In the genomic region with DNA sequence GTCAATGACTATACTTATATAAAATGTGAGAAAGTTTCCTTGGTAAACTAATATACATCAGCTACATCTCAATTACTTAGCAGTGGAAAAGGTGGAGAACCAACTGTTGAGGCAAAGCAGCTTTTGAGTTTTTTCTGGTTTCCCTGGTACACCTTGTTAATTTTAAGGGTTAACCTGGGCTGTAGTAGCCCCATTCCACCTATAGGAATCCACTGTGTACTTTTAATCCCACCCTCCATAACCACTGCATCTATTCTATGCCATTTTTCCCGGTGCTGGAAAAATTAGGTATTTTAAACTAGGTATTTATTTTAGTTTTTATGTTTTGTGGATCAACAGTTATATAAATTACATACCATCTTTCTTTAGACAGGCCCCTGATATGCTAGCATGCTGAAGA, we compare ENCODE assay signal across 23 cellular contexts. TPM values are rescaled to one million over a fixed set of nuclear protein-coding genes. Genes with fewer than 3 reads are reported as not detected.
DNase-seq lines count a peak whose midpoint lies in the region; ATAC-seq, FAIRE-seq and TF ChIP-seq lines count a peak whose summit lies in the region.
"Had no signal": no experiment of that assay in that cellular context is flagged by ENCODE, and none has a peak within 500 bp of the region (broad histone marks: within the 10 kb centered on the region; RNA-seq: fewer than 3 reads in every experiment).

No MANE protein-coding gene starts in this region.

- in situ Hi-C loops in HepG2 (cut with HindIII; ENCODE audit: extremely low pct_ligation_motif_present, low pct_unique_long_range_greater_than_20kb): no loop called here

- TF ChIP-seq CTCF in HepG2 (CRISPR knock-in tag; IDR thresholded peaks at IDR 0.05) (no peak), right lobe of liver (IDR thresholded peaks at IDR 0.05) (no peak), HCT116 (IDR thresholded peaks at IDR 0.05 in 2 of 3, conservative IDR thresholded peaks at IDR 0.05 in 1 of 3; ENCODE audit: borderline replicate concordance in 1 of 3, insufficient read depth in 1 of 3, low read depth in 2 of 3, low read length in 2 of 3) (0 out of 6 replicates have a peak, but pooled peaks of 1 of the 3 experiments have one; percentile 11), WTC11 (IDR thresholded peaks at IDR 0.05) (no peak), body of pancreas (IDR thresholded peaks at IDR 0.05) (no peak)

- H3K36me3 ChIP-seq in HepG2 (replicated peaks in 1 of 2; ENCODE audit: control insufficient read depth in 1 of 2, insufficient read depth in 2 of 2, low read length in 2 of 2) (peaks cover 13 to 78% of the 10 kb centered on the region in 2 experiments), right lobe of liver (peaks cover 0 to 65% (median 14%) of the 10 kb centered on the region in 4 donors), HCT116 (ENCODE audit: control insufficient read depth in 1 of 2, insufficient read depth in 2 of 2, low read length in 2 of 2) (peaks cover 15 to 35% of the 10 kb centered on the region in 2 experiments), body of pancreas (replicated peaks in 1 of 2; ENCODE audit: insufficient read depth in 1 of 2, low read depth in 2 of 2) (peaks cover 0 to 14% of the 10 kb centered on the region in 2 donors)

- CTCF ChIA-PET in HepG2 (lab: Yijun Ruan, JAX; ENCODE audit: low intra/inter-chr PET ratio, low total read pairs) (no interaction called here), HCT116 (lab: Charles Lee) (interaction anchor here (1.0 to 2.0 kb wide), 3 partner anchors 8 to 545 kb away, joined by 3 to 5 read pairs (median 4); no protein-coding TSS in a partner anchor), WTC11 (lab: Charles Lee) (interaction anchor here (0.6 to 1.1 kb wide), 2 partner anchors 9 to 456 kb away, joined by 3 read pairs; no protein-coding TSS in a partner anchor)

- no peak for TF ChIP-seq RAD21 in HepG2 (CRISPR knock-in tag; IDR thresholded peaks at IDR 0.05)
- no peak for TF ChIP-seq RAD21 in HCT116 (IDR thresholded peaks at IDR 0.05; ENCODE audit: low read depth)

- H3K4me2 ChIP-seq in HepG2 (ENCODE audit: low read depth, low read length) (no peak overlapping the region), HCT116 (ENCODE audit: low read length) (no peak overlapping the region)
- H3K4me2 ChIP-seq: SK-N-SH had no signal

- H3K36me3 Mint-ChIP-seq in WTC11: peaks cover 84% of the 10 kb centered on the region

- 96% methylated on average over 1 of the region's 1 CpG for WGBS in HepG2 (ENCODE audit: low lambda C conversion rate)
- 93% methylated on average over 1 of the region's 1 CpG for WGBS in right lobe of liver (ENCODE audit: insufficient coverage, low coverage, low lambda C conversion rate, missing lambda C conversion rate)
- WGBS in body of pancreas, 2 donors: 77 to 79% methylated on average over 1 of the region's 1 CpG

- H3K27me3 Mint-ChIP-seq in WTC11 (ENCODE audit: low read depth): no peaks in the 10 kb centered on the region

- H3K27ac Mint-ChIP-seq in WTC11: no peak overlapping the region

- no peaks in the 10 kb centered on the region for H3K79me2 ChIP-seq in HepG2 (ENCODE audit: insufficient read depth, low read length)
- no peaks in the 10 kb centered on the region for H3K79me2 ChIP-seq in HCT116 (ENCODE audit: insufficient read depth, low read length)

- H3K4me3 ChIP-seq in HepG2 (replicated peaks in 1 of 3; ENCODE audit: insufficient read depth in 1 of 3, low read depth in 2 of 3, low read length in 3 of 3): no peak overlapping the region
- H3K4me3 ChIP-seq in right lobe of liver: no peak overlapping the region
- no peak overlapping the region for H3K4me3 ChIP-seq in HCT116 (replicated peaks in 1 of 2; ENCODE audit: low read depth in 1 of 2, low read length in 2 of 2)
- no peak overlapping the region for H3K4me3 ChIP-seq in body of pancreas
- H3K4me3 ChIP-seq: MG63, Peyer's patch had no signal

- no peaks in the 10 kb centered on the region for H3K9me3 Mint-ChIP-seq in WTC11

- ATAC-seq in HepG2: peak; percentile 41; the same call in 1 of the 3 replicates
- ATAC-seq in right lobe of liver: no peak
- ATAC-seq in HCT116: no peak
- peak; percentile 51 for ATAC-seq in WTC11
- no peak for ATAC-seq in body of pancreas
- ATAC-seq in HG03139 (IDR thresholded peaks at IDR 0.05; ENCODE audit: unreplicated experiment): no peak

- H3K4me1 ChIP-seq in HepG2 (ENCODE audit: insufficient read depth, low read length): no peaks in the 10 kb centered on the region
- peaks cover 0 to 8% (median 4%) of the 10 kb centered on the region in 4 donors for H3K4me1 ChIP-seq in right lobe of liver
- H3K4me1 ChIP-seq in HCT116 (ENCODE audit: control insufficient read depth in 1 of 2, insufficient read depth in 2 of 2, low read length in 2 of 2): no peaks in the 10 kb centered on the region
- no peaks in the 10 kb centered on the region for H3K4me1 ChIP-seq in body of pancreas
- H3K4me1 ChIP-seq: Peyer's patch had no signal

- BruUV-seq in HepG2 (replicated peaks; lab: Mats Ljungman, UMichigan) (no TSS peak), HCT116 (replicated peaks; lab: Mats Ljungman, UMichigan) (TSS peak; percentile 12)

- no peak for TF ChIP-seq EP300 in HepG2 (IDR thresholded peaks at IDR 0.05; ENCODE audit: low read depth in 2 of 2, low read length in 2 of 2)
- TF ChIP-seq EP300 in HepG2 (CRISPR knock-in tag; IDR thresholded peaks at IDR 0.05; ENCODE audit: borderline replicate concordance): no peak

- H2AFZ ChIP-seq in HepG2 (ENCODE audit: low read length): no peak overlapping the region
- H2AFZ ChIP-seq in HCT116 (ENCODE audit: low read depth, low read length, poor library complexity, severe bottlenecking): no peak overlapping the region

- intact Hi-C loops in HepG2 (cut with micrococcal nuclease; ENCODE audit: unreplicated experiment): no loop called here
- intact Hi-C loops in right lobe of liver (cut with DNase I): no loop called here
- intact Hi-C loops in HCT116 (cut with micrococcal nuclease): no loop called here
- intact Hi-C loops in body of pancreas (cut with DNase I): no loop called here

- no peaks in the 10 kb centered on the region for H3K4me1 Mint-ChIP-seq in WTC11

- H3K9me2 ChIP-seq in HCT116 (ENCODE audit: insufficient read depth): no peaks in the 10 kb centered on the region
- H3K9me2 ChIP-seq: SK-N-SH had no signal

- no peak overlapping the region for H3K27ac ChIP-seq in HepG2 (ENCODE audit: extremely low read length, insufficient read depth, low read length)
- H3K27ac ChIP-seq in right lobe of liver: no peak overlapping the region
- H3K27ac ChIP-seq in HCT116 (ENCODE audit: low read depth, low read length): no peak overlapping the region
- H3K27ac ChIP-seq in body of pancreas: no peak overlapping the region
- H3K27ac ChIP-seq: C4-2B, Peyer's patch had no signal

- H3K9ac ChIP-seq in HepG2 (ENCODE audit: insufficient read depth, low read depth, low read length) (no peak overlapping the region), HCT116 (ENCODE audit: low read length) (no peak overlapping the region)
- H3K9ac ChIP-seq: SK-N-SH had no signal

- H3K9me3 ChIP-seq in HepG2 (ENCODE audit: low read length) (no peaks in the 10 kb centered on the region), right lobe of liver (no peaks in the 10 kb centered on the region), HCT116 (ENCODE audit: control insufficient read depth in 1 of 2, insufficient read depth in 1 of 2, low read depth in 1 of 2, low read length in 2 of 2) (no peaks in the 10 kb centered on the region), body of pancreas (no peaks in the 10 kb centered on the region)
- H3K9me3 ChIP-seq: MG63, Peyer's patch, SK-N-SH had no signal

- 0 out of 2 replicates have a peak, but pooled peaks cover 2% of the 10 kb centered on the region for H4K20me1 ChIP-seq in HepG2 (ENCODE audit: insufficient read depth, low read length)
- H4K20me1 ChIP-seq in HCT116 (ENCODE audit: insufficient read depth): no peaks in the 10 kb centered on the region

- TF ChIP-seq POLR2A in HepG2 (IDR thresholded peaks at IDR 0.05; ENCODE audit: insufficient read depth in 1 of 2, low read depth in 2 of 2, low read length in 2 of 2) (no peak), right lobe of liver (IDR thresholded peaks at IDR 0.05) (no peak), HCT116 (IDR thresholded peaks at IDR 0.05; ENCODE audit: borderline replicate concordance, extremely low read depth, insufficient read depth, insufficient read length) (no peak), body of pancreas (IDR thresholded peaks at IDR 0.05) (no peak)

- RAD21 ChIA-PET in HCT116 (lab: Charles Lee; ENCODE audit: low non-redundant PET in 1 of 2, low total read pairs in 2 of 2, uncharacterized antibody in 2 of 2, unreplicated experiment in 2 of 2): no interaction called here

- FAIRE-seq in HepG2 (lab: Jason Lieb, UNC): no peak
- FAIRE-seq: GM12891, HTR-8/SVneo had no signal

- H3K27me3 ChIP-seq in HepG2 (ENCODE audit: control insufficient read depth in 1 of 2, insufficient read depth in 2 of 2, low read length in 2 of 2): no peaks in the 10 kb centered on the region
- H3K27me3 ChIP-seq in right lobe of liver: no peaks in the 10 kb centered on the region
- no peaks in the 10 kb centered on the region for H3K27me3 ChIP-seq in HCT116 (ENCODE audit: insufficient read depth, low read length)
- no peaks in the 10 kb centered on the region for H3K27me3 ChIP-seq in body of pancreas
- H3K27me3 ChIP-seq: MG63, Peyer's patch had no signal

- no peak overlapping the region for H3K4me3 Mint-ChIP-seq in WTC11

- DNase-seq in HepG2 (ENCODE audit: low spot score) (no peak), right lobe of liver (no peak), HCT116 (ENCODE audit: low read depth, low spot score) (no peak), WTC11 (ENCODE audit: low spot score) (no peak), body of pancreas (no peak), NCI-H748 treated with DMSO at 0.1 percent for 48 hours (lab: John Stamatoyannopoulos, UW) (no peak)
- DNase-seq: Calu3, DMS79 treated with DMSO at 0.1 percent for 48 hours, GF-D8, KG1, MG63, NCI-H1105 treated with DMSO at 0.1 percent for 48 hours, NCI-H2029, NCI-H446 treated with DMSO at 0.1 percent for 48 hours, NCI-H526, Peyer's patch, SIG-M5, SK-N-SH, SW 1271 had no signal

- POLR2A ChIA-PET in HepG2 (lab: Yijun Ruan, JAX) (interaction anchor here (1.2 kb wide), 1 partner anchor 9 kb away, joined by 3 read pairs; no protein-coding TSS in a partner anchor), HCT116 (lab: Charles Lee) (no interaction called here), WTC11 (lab: Charles Lee) (no interaction called here)

RNA-seq across cellular contexts. Expression of gene NRBF2, which starts 42.4 kb away (rescaled TPM):
- total RNA-seq in HepG2 (2016; rRNA removed; fragmentation: Illumina TruSeq; extraction: Trizol): 28.4 and 39.0 TPM in 2 replicates
- total RNA-seq in HepG2 (2016; cell fraction: cytosol; rRNA removed; fragmentation: Illumina TruSeq; extraction: Trizol; ENCODE audit: low read depth): 7.3 and 10.7 TPM in 2 replicates
- total RNA-seq in HepG2 (2016; cell fraction: insoluble cytoplasmic fraction; rRNA removed; fragmentation: Illumina TruSeq; extraction: Trizol): 26.2 and 39.1 TPM in 2 replicates
- total RNA-seq in HepG2 (2016; cell fraction: membrane; rRNA removed; fragmentation: Illumina TruSeq; extraction: Trizol): 20.1 and 26.1 TPM in 2 replicates
- total RNA-seq in HepG2 (2016; cell fraction: nucleus; rRNA removed; fragmentation: Illumina TruSeq; extraction: Trizol): 12.7 and 13.7 TPM in 2 replicates
- 18.0 and 20.0 TPM in 2 replicates for polyA plus RNA-seq in HepG2 (2011; rRNA removed)
- 10.9 and 15.2 TPM in 2 replicates for polyA plus RNA-seq in HepG2 (2011; cell fraction: cytosol; rRNA removed)
- polyA plus RNA-seq in HepG2 (2011; cell fraction: nucleus; rRNA removed): 3.7 and 5.0 TPM in 2 replicates
- 23.4 and 26.2 TPM in 2 replicates for polyA plus RNA-seq in HepG2 (2012)
- polyA plus RNA-seq in HepG2 (2016; cell fraction: cytosol; fragmentation: Illumina TruSeq; extraction: Trizol; ENCODE audit: low read depth): 6.4 and 8.3 TPM in 2 replicates
- polyA plus RNA-seq in HepG2 (2016; cell fraction: insoluble cytoplasmic fraction; fragmentation: Illumina TruSeq; extraction: Trizol; ENCODE audit: low read depth): 44.3 and 47.7 TPM in 2 replicates
- 13.8 and 19.0 TPM in 2 replicates for polyA plus RNA-seq in HepG2 (2016; cell fraction: membrane; fragmentation: Illumina TruSeq; extraction: Trizol; ENCODE audit: low read depth)
- polyA plus RNA-seq in HepG2 (2016; cell fraction: nucleus; fragmentation: Illumina TruSeq; extraction: Trizol; ENCODE audit: insufficient read depth, low read depth): 17.1 and 19.4 TPM in 2 replicates
- 7.0 and 10.8 TPM in 2 replicates for polyA minus RNA-seq in HepG2 (2011; rRNA and poly(A)+ RNA removed; ENCODE audit: low replicate concordance)
- 13.7 and 15.0 TPM in 2 replicates for polyA minus RNA-seq in HepG2 (2011; cell fraction: cytosol; rRNA and poly(A)+ RNA removed)
- polyA minus RNA-seq in HepG2 (2011; cell fraction: nucleus; rRNA and poly(A)+ RNA removed): 11.5 and 12.1 TPM in 2 replicates
- total RNA-seq in right lobe of liver: 10 to 100 TPM; 15.9 to 32.3 (median 22.8) TPM
- 20.2 TPM for total RNA-seq in HCT116 (2021; ENCODE audit: unreplicated experiment)
- 9.9 and 12.4 TPM in 2 replicates for polyA plus RNA-seq in HCT116 (2012)
- total RNA-seq in WTC11 (2021): 25.4 to 27.5 TPM (median 25.9 TPM) in 3 replicates
- total RNA-seq in body of pancreas: 1 to 10 TPM; 7.5 to 9.2 TPM

Comparison
In these comparisons a context has a peak if more than half of its experiments do, and no peak if none do; other contexts are left out.
1. ATAC-seq: peak in HepG2 (single experiment) and WTC11 (single experiment); none in right lobe of liver (0 of 4), HCT116 (single experiment), body of pancreas (single experiment) and HG03139 (single experiment).